11 cellular contexts compared by ENCODE assay signal in the genomic region with DNA sequence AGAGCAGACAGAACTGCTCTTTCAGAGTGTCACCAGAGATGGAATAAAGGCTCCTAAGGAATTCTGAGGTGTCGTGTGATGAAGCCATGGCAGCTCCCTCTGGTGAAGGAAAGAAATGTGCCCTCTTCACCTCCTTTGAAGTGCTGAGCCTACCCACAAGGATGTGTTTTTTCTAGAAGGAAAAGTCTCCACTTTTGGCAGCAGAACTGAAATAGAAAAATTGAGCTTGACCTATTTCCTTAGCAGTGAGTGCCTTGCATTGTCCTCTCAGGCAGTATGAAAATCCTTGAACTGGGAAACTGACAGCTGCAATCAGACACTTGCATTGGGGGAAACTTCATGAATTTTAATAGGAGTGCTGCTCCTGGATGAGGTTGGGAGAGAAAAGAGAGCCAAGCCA.
DNase-seq lines count a peak whose midpoint lies in the region; ATAC-seq and TF ChIP-seq lines count a peak whose summit lies in the region.
"Had no signal": no experiment of that assay in that cellular context is flagged by ENCODE, and none has a peak within 500 bp of the region (broad histone marks: within the 10 kb centered on the region; RNA-seq: fewer than 3 reads in every experiment).

No MANE protein-coding gene starts in this region.

- ATAC-seq in heart right ventricle = peak in 7 of 8 donors; percentile 8 to 54 (median 37)
- ATAC-seq in Right ventricle myocardium superior (ENCODE audit: poor library complexity) = no peak
- ATAC-seq: PC-3 had no signal

- H3K27ac ChIP-seq in heart right ventricle (peak overlapping the region in 8 of 10 donors; percentile 35 to 67 (median 58)), ectodermal cell (ENCODE audit: insufficient read depth, low read depth, low read length, poor library complexity, severe bottlenecking) (peak overlapping the region; percentile 26), colonic mucosa (no peak overlapping the region)

- H3K4me1 ChIP-seq in heart right ventricle (peaks cover 9 to 53% (median 43%) of the 10 kb centered on the region in 9 donors), ectodermal cell (ENCODE audit: control insufficient read depth, insufficient read depth, low read length) (peaks cover 16% of the 10 kb centered on the region), colonic mucosa (no peaks in the 10 kb centered on the region)

- 32 to 36% methylated on average over 1 of the region's 1 CpG for WGBS in heart right ventricle, 2 donors
- WGBS in ectodermal cell, 2 experiments = 58 to 59% methylated on average over 1 of the region's 1 CpG

- H3K4me3 ChIP-seq in heart right ventricle = no peak overlapping the region
- no peak overlapping the region for H3K4me3 ChIP-seq in ectodermal cell (ENCODE audit: insufficient read depth, low read depth, low read length)
- H3K4me3 ChIP-seq in colonic mucosa = no peak overlapping the region

- H3K27me3 ChIP-seq in heart right ventricle (no peaks in the 10 kb centered on the region), ectodermal cell (ENCODE audit: control insufficient read depth, insufficient read depth, low read length, poor library complexity, severe bottlenecking) (no peaks in the 10 kb centered on the region), colonic mucosa (no peaks in the 10 kb centered on the region)

- in situ Hi-C loops in ACHN (cut with HindIII; ENCODE audit: low pct_ligation_motif_present, low pct_unique_long_range_greater_than_20kb, low sequenced_read_pairs) = no loop called here

- H3K9ac ChIP-seq in colonic mucosa (ENCODE audit: low read depth in 2 of 2, low read length in 2 of 2) = no peak overlapping the region

- TF ChIP-seq CTCF in heart right ventricle (IDR thresholded peaks at IDR 0.05) = no peak
- no peak for TF ChIP-seq CTCF in colonic mucosa (IDR thresholded peaks at IDR 0.05)

- H3K36me3 ChIP-seq in heart right ventricle (no peaks in the 10 kb centered on the region), ectodermal cell (ENCODE audit: control insufficient read depth, insufficient read depth, low read length) (no peaks in the 10 kb centered on the region), colonic mucosa (no peaks in the 10 kb centered on the region)

- DNase-seq in heart right ventricle = no peak
- no peak for DNase-seq in Right ventricle myocardium superior
- peak; percentile 32 for DNase-seq in myocyte (ENCODE audit: low read depth)
- DNase-seq in iPS-NIHi7 (ENCODE audit: extremely low spot score) = no peak
- DNase-seq in colonic mucosa = no peak
- no peak for DNase-seq in NCI-H1436 (lab: John Stamatoyannopoulos, UW)
- DNase-seq in ACHN = no peak
- DNase-seq: activated CD4-positive, alpha-beta T cell treated with anti-CD3 and anti-CD28 coated beads, Interleukin-2, amount 10 ng/mL, durations not matched to agents 24 days and 14 days; NCI-H2081; PC-3 had no signal

- no peaks in the 10 kb centered on the region for H3K9me3 ChIP-seq in heart right ventricle
- no peaks in the 10 kb centered on the region for H3K9me3 ChIP-seq in ectodermal cell (ENCODE audit: control insufficient read depth, low read length)
- no peaks in the 10 kb centered on the region for H3K9me3 ChIP-seq in colonic mucosa

- intact Hi-C loops in heart right ventricle (cut with DNase I) = loop anchor here in 1 of 10 donors (10.0 kb wide), 1 partner anchor 89 kb away; no protein-coding TSS in a partner anchor
- intact Hi-C loops in Right ventricle myocardium superior (cut with DNase I) = no loop called here
- intact Hi-C loops in colonic mucosa (cut with DNase I) = no loop called here
